16 cellular contexts compared by ENCODE assay signal in genomic region chr22:40410272-40410671, GRCh38. TPM values are rescaled to one million over a fixed set of nuclear protein-coding genes. Genes with fewer than 3 reads are reported as not detected.
A peak's percentile ranks its signal among the peaks of the same experiment; 100 is the strongest.
DNase-seq lines count a peak whose midpoint lies in the region; ATAC-seq and TF ChIP-seq lines count a peak whose summit lies in the region.
"Had no signal": no experiment of that assay in that cellular context is flagged by ENCODE, and none has a peak within 500 bp of the region (broad histone marks: within the 10 kb centered on the region; RNA-seq: fewer than 3 reads in every experiment).

No MANE protein-coding gene starts in this region.

- H3K4me3 ChIP-seq in smooth muscle cell: no peak overlapping the region
- no peak overlapping the region for H3K4me3 ChIP-seq in brain microvascular endothelial cell (ENCODE audit: low read depth, low read length)

- no peaks in the 10 kb centered on the region for H3K27me3 Mint-ChIP-seq in natural killer cell treated with Interleukin-12 subunit alpha and Interleukin-12 subunit beta and Interleukin-15 and Interleukin-18, amount 100 ng/mL, for 72 hours
- no peaks in the 10 kb centered on the region for H3K27me3 Mint-ChIP-seq in natural killer cell (ENCODE audit: low read depth in 2 of 2)
- H3K27me3 Mint-ChIP-seq: activated T-helper 17 cell treated with anti-CD3 and anti-CD28 coated beads, Interleukin-2, amount 50 U/mL, for 72 hours; memory B cell had no signal

- peak; percentile 15 for DNase-seq in natural killer cell treated with Interleukin-12 subunit alpha and Interleukin-12 subunit beta and Interleukin-15 and Interleukin-18, amount 100 ng/mL, for 72 hours (ENCODE audit: low spot score)
- DNase-seq in natural killer cell: no peak
- DNase-seq in T1000 (lab: John Stamatoyannopoulos, UW): peak; percentile 51
- no peak for DNase-seq in left lobe of liver (ENCODE audit: low spot score)
- DNase-seq in smooth muscle cell (lab: John Stamatoyannopoulos, UW; ENCODE audit: unreplicated experiment): no peak
- DNase-seq in A172 (ENCODE audit: low spot score): no peak
- no peak for DNase-seq in brain microvascular endothelial cell
- DNase-seq: activated CD4-positive, alpha-beta T cell treated with anti-CD3 and anti-CD28 coated beads, Interleukin-2, amount 50 U/mL, for 1 hour; NCI-H510A treated with DMSO at 0.1 percent for 48 hours; nucleus accumbens; small intestine; substantia nigra; T-helper 2 cell had no signal

- no peaks in the 10 kb centered on the region for H3K4me1 ChIP-seq in smooth muscle cell (ENCODE audit: low read depth)

- H3K27me3 ChIP-seq in smooth muscle cell (ENCODE audit: low read depth) (no peaks in the 10 kb centered on the region), brain microvascular endothelial cell (replicated peaks) (no peaks in the 10 kb centered on the region)

- intact Hi-C loops in natural killer cell (cut with micrococcal nuclease): no loop called here

- H3K27ac ChIP-seq in smooth muscle cell (ENCODE audit: low read depth) (no peak overlapping the region), brain microvascular endothelial cell (no peak overlapping the region)

- H3K9me3 Mint-ChIP-seq in natural killer cell treated with Interleukin-12 subunit alpha and Interleukin-12 subunit beta and Interleukin-15 and Interleukin-18, amount 100 ng/mL, for 72 hours: no peaks in the 10 kb centered on the region
- H3K9me3 Mint-ChIP-seq in natural killer cell: no peaks in the 10 kb centered on the region
- H3K9me3 Mint-ChIP-seq: activated T-helper 17 cell treated with anti-CD3 and anti-CD28 coated beads, Interleukin-2, amount 50 U/mL, for 72 hours had no signal

- no peak for TF ChIP-seq CTCF in natural killer cell (IDR thresholded peaks at IDR 0.05)
- no peak for TF ChIP-seq CTCF in smooth muscle cell (IDR thresholded peaks at IDR 0.05; ENCODE audit: borderline replicate concordance, insufficient read depth, poor library complexity, severe bottlenecking)
- TF ChIP-seq CTCF in brain microvascular endothelial cell (IDR thresholded peaks at IDR 0.05; ENCODE audit: low read depth, low read length, missing control alignments): no peak

- no peaks in the 10 kb centered on the region for H3K9me3 ChIP-seq in smooth muscle cell (replicated peaks; ENCODE audit: low read depth)

- peaks cover 13% of the 10 kb centered on the region for H3F3A ChIP-seq in smooth muscle cell (ENCODE audit: low read depth)

- no peak overlapping the region for H3K27ac Mint-ChIP-seq in natural killer cell treated with Interleukin-12 subunit alpha and Interleukin-12 subunit beta and Interleukin-15 and Interleukin-18, amount 100 ng/mL, for 72 hours
- H3K27ac Mint-ChIP-seq in natural killer cell: no peak overlapping the region
- H3K27ac Mint-ChIP-seq: activated T-helper 17 cell treated with anti-CD3 and anti-CD28 coated beads, Interleukin-2, amount 50 U/mL, for 72 hours; memory B cell had no signal

- no peaks in the 10 kb centered on the region for H3K36me3 ChIP-seq in smooth muscle cell (ENCODE audit: low read depth)
- peaks cover 78% of the 10 kb centered on the region for H3K36me3 ChIP-seq in brain microvascular endothelial cell (replicated peaks)

- peaks cover 5% of the 10 kb centered on the region for H3K36me3 Mint-ChIP-seq in natural killer cell treated with Interleukin-12 subunit alpha and Interleukin-12 subunit beta and Interleukin-15 and Interleukin-18, amount 100 ng/mL, for 72 hours
- no peaks in the 10 kb centered on the region for H3K36me3 Mint-ChIP-seq in natural killer cell

- no peak overlapping the region for H3K9ac ChIP-seq in smooth muscle cell (ENCODE audit: low read depth)

- H3K4me2 ChIP-seq in smooth muscle cell: no peak overlapping the region

- H3K4me1 Mint-ChIP-seq in natural killer cell treated with Interleukin-12 subunit alpha and Interleukin-12 subunit beta and Interleukin-15 and Interleukin-18, amount 100 ng/mL, for 72 hours (ENCODE audit: low read depth in 2 of 2): peaks cover 11 to 17% of the 10 kb centered on the region in 2 donors
- H3K4me1 Mint-ChIP-seq in natural killer cell: peaks cover 5 to 19% of the 10 kb centered on the region in 2 donors

- no peak overlapping the region for H3K4me3 Mint-ChIP-seq in natural killer cell treated with Interleukin-12 subunit alpha and Interleukin-12 subunit beta and Interleukin-15 and Interleukin-18, amount 100 ng/mL, for 72 hours
- no peak overlapping the region for H3K4me3 Mint-ChIP-seq in natural killer cell
- H3K4me3 Mint-ChIP-seq: activated T-helper 17 cell treated with anti-CD3 and anti-CD28 coated beads, Interleukin-2, amount 50 U/mL, for 72 hours; memory B cell had no signal

- in situ Hi-C loops in brain microvascular endothelial cell (cut with HindIII; ENCODE audit: low pct_ligation_motif_present, low sequenced_read_pairs): no loop called here

- peaks cover 59% of the 10 kb centered on the region for H4K20me1 ChIP-seq in smooth muscle cell (ENCODE audit: low read depth)

- 78% methylated on average over 8 of the region's 8 CpGs for WGBS in smooth muscle cell (ENCODE audit: low lambda C conversion rate)

- H3K79me2 ChIP-seq in smooth muscle cell (ENCODE audit: low read depth): no peaks in the 10 kb centered on the region

- ATAC-seq in natural killer cell treated with Interleukin-12 subunit alpha and Interleukin-12 subunit beta and Interleukin-15 and Interleukin-18, amount 100 ng/mL, for 72 hours: no peak
- ATAC-seq in natural killer cell (no peak), left lobe of liver (peak; percentile 47), HG02840 (IDR thresholded peaks at IDR 0.05; ENCODE audit: low FRiP score, unreplicated experiment) (no peak)
- ATAC-seq: activated T-helper 17 cell treated with anti-CD3 and anti-CD28 coated beads, Interleukin-2, amount 50 U/mL, for 72 hours had no signal

- no peak overlapping the region for H2AFZ ChIP-seq in smooth muscle cell (ENCODE audit: low read depth)

RNA-seq across cellular contexts. Expression of gene SGSM3, which starts 39.9 kb away (rescaled TPM):
- 10 to 100 TPM; 59.2 to 74.7 TPM for total RNA-seq in natural killer cell treated with Interleukin-12 subunit alpha and Interleukin-12 subunit beta and Interleukin-15 and Interleukin-18, amount 100 ng/mL, for 72 hours
- 10 to 100 TPM; 74.4 to 93.2 (median 76.3) TPM for total RNA-seq in natural killer cell
- total RNA-seq in left lobe of liver: 31.4 TPM
- 56.9 and 72.6 TPM in 2 replicates for total RNA-seq in smooth muscle cell
- polyA plus RNA-seq in smooth muscle cell: 98.0 and 117 TPM in 2 replicates
- 23.7 and 25.3 TPM in 2 replicates for total RNA-seq in A172 (2014; rRNA removed; shearing (Covaris generic))

Comparison
In these comparisons a context has a peak if more than half of its experiments do, and no peak if none do; other contexts are left out.
1. DNase-seq: peak in natural killer cell treated with Interleukin-12 subunit alpha and Interleukin-12 subunit beta and Interleukin-15 and Interleukin-18, amount 100 ng/mL, for 72 hours (single experiment) and T1000 (single experiment); none in natural killer cell (single experiment), left lobe of liver (single experiment), smooth muscle cell (single experiment), A172 (single experiment) and brain microvascular endothelial cell (single experiment).